ENCODE assay signal across 36 cellular contexts in the genomic region with DNA sequence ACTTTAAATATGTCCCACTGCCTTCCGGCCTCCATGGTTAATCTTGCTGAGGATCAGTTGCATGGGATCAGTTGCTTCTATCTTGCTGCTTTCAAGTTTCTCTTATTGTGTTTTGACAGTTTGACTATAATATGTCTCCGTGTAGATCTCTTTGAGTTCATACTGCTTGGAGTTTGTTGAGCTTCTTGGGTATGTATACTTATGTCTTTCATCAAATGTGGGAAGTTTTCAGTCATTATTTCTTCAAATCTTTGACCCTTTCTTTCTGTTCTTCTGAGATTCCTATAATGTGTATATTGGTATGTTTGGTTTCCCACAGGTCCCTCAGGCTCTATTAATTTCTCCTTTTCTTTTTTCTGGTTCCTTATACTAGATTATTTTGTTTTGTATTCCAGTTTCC.
"Had no signal": no experiment of that assay in that cellular context is flagged by ENCODE, and none has a peak within 500 bp of the region (broad histone marks: within the 10 kb centered on the region; RNA-seq: fewer than 3 reads in every experiment).

No MANE protein-coding gene starts in this region.

- H3K4me1 Mint-ChIP-seq: activated naive CD8-positive, alpha-beta T cell treated with anti-CD3 and anti-CD28 coated beads, Interleukin-2, amount 10 ng/mL, durations not matched to agents 7 days and 5 days had no signal

- H3K27ac Mint-ChIP-seq: activated B cell treated with CpG ODN at 0.5 μM for 24 hours; activated CD8-positive, alpha-beta T cell treated with anti-CD3 and anti-CD28 coated beads for 36 hours; activated naive CD8-positive, alpha-beta T cell treated with anti-CD3 and anti-CD28 coated beads, Interleukin-2, amount 10 ng/mL, durations not matched to agents 7 days and 5 days; activated T-cell treated with anti-CD3 and anti-CD28 coated beads, Interleukin-2, amount 50 U/mL, for 72 hours; activated T-helper 17 cell treated with anti-CD3 and anti-CD28 coated beads, Interleukin-2, amount 50 U/mL, for 72 hours had no signal

- H3K27me3 Mint-ChIP-seq: activated B cell treated with CpG ODN at 0.5 μM for 24 hours; activated CD8-positive, alpha-beta T cell treated with anti-CD3 and anti-CD28 coated beads for 36 hours; activated naive CD8-positive, alpha-beta T cell treated with anti-CD3 and anti-CD28 coated beads, Interleukin-2, amount 10 ng/mL, durations not matched to agents 7 days and 5 days; activated T-helper 17 cell treated with anti-CD3 and anti-CD28 coated beads, Interleukin-2, amount 50 U/mL, for 72 hours had no signal

- H3K4me3 ChIP-seq: adrenal gland, body of pancreas, breast epithelium, MG63, Peyer's patch, SJSA1 had no signal

- H3K9ac ChIP-seq: SK-N-SH had no signal

- ATAC-seq: activated CD8-positive, alpha-beta T cell treated with anti-CD3 and anti-CD28 coated beads for 36 hours; activated T-cell treated with anti-CD3 and anti-CD28 coated beads, Interleukin-2, amount 50 U/mL, for 72 hours; activated T-helper 17 cell treated with anti-CD3 and anti-CD28 coated beads, Interleukin-2, amount 50 U/mL, for 72 hours; body of pancreas; PC-3 had no signal

- H3K27ac ChIP-seq: adrenal gland, body of pancreas, breast epithelium, Peyer's patch, SJSA1, VCaP had no signal

- H3K36me3 ChIP-seq: breast epithelium had no signal

- H3K27me3 ChIP-seq: adrenal gland, body of pancreas, breast epithelium, MG63, Peyer's patch, SJSA1 had no signal

- H3K4me3 Mint-ChIP-seq: activated B cell treated with CpG ODN at 0.5 μM for 24 hours; activated CD8-positive, alpha-beta T cell treated with anti-CD3 and anti-CD28 coated beads for 36 hours; activated naive CD8-positive, alpha-beta T cell treated with anti-CD3 and anti-CD28 coated beads, Interleukin-2, amount 10 ng/mL, durations not matched to agents 7 days and 5 days; activated T-cell treated with anti-CD3 and anti-CD28 coated beads, Interleukin-2, amount 50 U/mL, for 72 hours; activated T-helper 17 cell treated with anti-CD3 and anti-CD28 coated beads, Interleukin-2, amount 50 U/mL, for 72 hours had no signal

- H3K4me1 ChIP-seq: breast epithelium, Peyer's patch, SJSA1 had no signal

- H3K9me3 ChIP-seq: body of pancreas had no signal

- H3K4me2 ChIP-seq: SK-N-SH had no signal

- DNase-seq: activated B cell treated with CpG ODN at 0.5 μM for 24 hours; activated CD4-positive, alpha-beta T cell treated with anti-CD3 and anti-CD28 coated beads for 4 hours; activated CD4-positive, CD25-positive, alpha-beta regulatory T cell treated with anti-CD3 and anti-CD28 coated beads, Interleukin-2, amount 50 U/mL, for 72 hours; activated CD8-positive, alpha-beta T cell treated with anti-CD3 and anti-CD28 coated beads for 36 hours; activated effector memory CD4-positive, alpha-beta T cell treated with anti-CD3 and anti-CD28 coated beads, Interleukin-2, amount 50 U/mL, for 16 hours; activated naive CD4-positive, alpha-beta T cell; activated naive CD4-positive, alpha-beta T cell treated with anti-CD3 and anti-CD28 coated beads, Interleukin-2, amount 50 U/mL, for 16 hours; activated naive CD8-positive, alpha-beta T cell treated with anti-CD3 and anti-CD28 coated beads, Interleukin-2, amount 10 ng/mL, durations not matched to agents 7 days and 5 days; activated T-cell treated with anti-CD3 and anti-CD28 coated beads, Interleukin-2, amount 50 U/mL, for 1 hour; activated T-cell treated with anti-CD3 and anti-CD28 coated beads, Interleukin-2, amount 50 U/mL, for 72 hours; adrenal gland; body of pancreas; cerebellar nuclear complex; Karpas-422; KBM-7; MG63; NCI-H1048; NCI-H1105 treated with DMSO at 0.1 percent for 48 hours; NCI-H1436; NCI-H1694; NCI-H1930; NCI-H2081 treated with DMSO at 0.1 percent for 48 hours; NCI-H345; NCI-H524 treated with DMSO at 0.1 percent for 48 hours; PC-3; Peyer's patch; RPMI8226; SHP77 treated with DMSO at 0.1 percent for 48 hours; SK-N-SH; T-helper 1 cell; T-helper 2 cell; T-helper 9 cell had no signal
